23 cellular contexts compared by ENCODE assay signal in genomic region chr10:28632597-28632940, GRCh38.
"Had no signal": no experiment of that assay in that cellular context is flagged by ENCODE, and none has a peak within 500 bp of the region (broad histone marks: within the 10 kb centered on the region; RNA-seq: fewer than 3 reads in every experiment).

No MANE protein-coding gene starts in this region.

- ATAC-seq: activated CD4-positive, CD25-positive, alpha-beta regulatory T cell treated with anti-CD3 and anti-CD28 coated beads, Interleukin-2, amount 50 U/mL, for 24 hours; activated CD8-positive, alpha-beta T cell treated with anti-CD3 and anti-CD28 coated beads for 36 hours; activated T-cell treated with anti-CD3 and anti-CD28 coated beads, Interleukin-2, amount 50 U/mL, for 72 hours; body of pancreas had no signal

- H3K9me3 Mint-ChIP-seq: activated naive CD8-positive, alpha-beta T cell treated with anti-CD3 and anti-CD28 coated beads, Interleukin-2, amount 10 ng/mL, durations not matched to agents 7 days and 5 days; activated T-cell treated with anti-CD3 and anti-CD28 coated beads, Interleukin-2, amount 50 U/mL, for 72 hours; T-helper 1 cell treated with Interleukin-12 subunit alpha and Interleukin-12 subunit beta and Interleukin-4 antibody, amounts not matched to agents 30 μg/mL and 1 μg/mL, for 36 hours had no signal

- H3K36me3 ChIP-seq: adrenal gland, MG63 had no signal

- H3K4me1 ChIP-seq: adrenal gland, body of pancreas had no signal

- H3K4me3 Mint-ChIP-seq: activated CD8-positive, alpha-beta T cell treated with anti-CD3 and anti-CD28 coated beads for 36 hours; activated naive CD8-positive, alpha-beta T cell treated with anti-CD3 and anti-CD28 coated beads, Interleukin-2, amount 10 ng/mL, durations not matched to agents 7 days and 5 days; activated T-cell treated with anti-CD3 and anti-CD28 coated beads, Interleukin-2, amount 50 U/mL, for 72 hours; T-helper 1 cell treated with Interleukin-12 subunit alpha and Interleukin-12 subunit beta and Interleukin-4 antibody, amounts not matched to agents 30 μg/mL and 1 μg/mL, for 36 hours had no signal

- DNase-seq: activated CD4-positive, alpha-beta T cell treated with anti-CD3 and anti-CD28 coated beads for 4 hours; activated CD8-positive, alpha-beta memory T cell treated with anti-CD3 and anti-CD28 coated beads, Interleukin-2, amount 50 U/mL, for 4 hours; activated CD8-positive, alpha-beta T cell treated with anti-CD3 and anti-CD28 coated beads for 36 hours; activated naive CD4-positive, alpha-beta T cell treated with anti-CD3 and anti-CD28 coated beads, Interleukin-2, amount 50 U/mL, for 16 hours; activated naive CD8-positive, alpha-beta T cell treated with anti-CD3 and anti-CD28 coated beads, Interleukin-2, amount 10 ng/mL, durations not matched to agents 7 days and 5 days; activated T-cell treated with anti-CD3 and anti-CD28 coated beads, Interleukin-2, amount 50 U/mL, for 72 hours; adrenal gland; anterior cingulate cortex; body of pancreas; central memory CD4-positive, alpha-beta T cell; KG1; MV-4-11; NCI-H1092 treated with DMSO at 0.1 percent for 48 hours; NCI-H1436; NCI-H1694 treated with DMSO at 0.1 percent for 48 hours; NCI-H2029 treated with DMSO at 0.1 percent for 48 hours; NCI-H510A treated with DMSO at 0.1 percent for 48 hours; NCI-H69; SHP77 treated with DMSO at 0.1 percent for 48 hours had no signal

- H3K4me3 ChIP-seq: adrenal gland, body of pancreas, MG63 had no signal

- H3K27ac Mint-ChIP-seq: activated CD8-positive, alpha-beta T cell treated with anti-CD3 and anti-CD28 coated beads for 36 hours; activated naive CD8-positive, alpha-beta T cell treated with anti-CD3 and anti-CD28 coated beads, Interleukin-2, amount 10 ng/mL, durations not matched to agents 7 days and 5 days; activated T-cell treated with anti-CD3 and anti-CD28 coated beads, Interleukin-2, amount 50 U/mL, for 72 hours; T-helper 1 cell treated with Interleukin-12 subunit alpha and Interleukin-12 subunit beta and Interleukin-4 antibody, amounts not matched to agents 30 μg/mL and 1 μg/mL, for 36 hours had no signal

- H3K9me3 ChIP-seq: adrenal gland, body of pancreas, MG63 had no signal

- H3K27me3 ChIP-seq: adrenal gland, body of pancreas, MG63 had no signal

- FAIRE-seq: bronchial epithelial cell had no signal

- H3K36me3 Mint-ChIP-seq: activated naive CD8-positive, alpha-beta T cell treated with anti-CD3 and anti-CD28 coated beads, Interleukin-2, amount 10 ng/mL, durations not matched to agents 7 days and 5 days had no signal

- H3K27ac ChIP-seq: adrenal gland, body of pancreas had no signal
